In genomic region chr6:156752666-156753301, GRCh38 we compare ENCODE assay signal across 8 cellular contexts. TPM values are rescaled to one million over a fixed set of nuclear protein-coding genes. Genes with fewer than 3 reads are reported as not detected.
DNase-seq lines count a peak whose midpoint lies in the region; ATAC-seq and TF ChIP-seq lines count a peak whose summit lies in the region.

No MANE protein-coding gene starts in this region.

- H3K4me1 Mint-ChIP-seq in nephron progenitor cell, result peaks cover 14% of the 10 kb centered on the region
- H3K4me1 Mint-ChIP-seq in activated naive CD4-positive, alpha-beta T cell treated with anti-CD3 and anti-CD28 coated beads for 36 hours (ENCODE audit: low read depth), result no peaks in the 10 kb centered on the region

- intact Hi-C loops in activated naive CD4-positive, alpha-beta T cell treated with anti-CD3 and anti-CD28 coated beads for 36 hours (cut with micrococcal nuclease), result no loop called here

- peak overlapping the region; percentile 67 for H3K27ac ChIP-seq in VCaP
- no peak overlapping the region for H3K27ac ChIP-seq in coronary artery

- H3K4me3 ChIP-seq in coronary artery, result no peak overlapping the region

- no peak overlapping the region for H3K27ac Mint-ChIP-seq in nephron progenitor cell
- no peak overlapping the region for H3K27ac Mint-ChIP-seq in activated naive CD4-positive, alpha-beta T cell treated with anti-CD3 and anti-CD28 coated beads for 36 hours

- H3K4me3 Mint-ChIP-seq in nephron progenitor cell, result no peak overlapping the region
- no peak overlapping the region for H3K4me3 Mint-ChIP-seq in activated naive CD4-positive, alpha-beta T cell treated with anti-CD3 and anti-CD28 coated beads for 36 hours

- DNase-seq in nephron progenitor cell, result peak; percentile 15
- DNase-seq in KBM-7, result no peak
- DNase-seq in midbrain (lab: John Stamatoyannopoulos, UW), result no peak
- no peak for DNase-seq in activated naive CD4-positive, alpha-beta T cell treated with anti-CD3 and anti-CD28 coated beads for 36 hours
- DNase-seq in coronary artery (ENCODE audit: low spot score), result no peak

- ATAC-seq in GM18519 (IDR thresholded peaks at IDR 0.05; ENCODE audit: low FRiP score, unreplicated experiment), result peak; percentile 57
- ATAC-seq in HG02884 (IDR thresholded peaks at IDR 0.05; ENCODE audit: unreplicated experiment), result peak; percentile 69

- no peaks in the 10 kb centered on the region for H3K36me3 Mint-ChIP-seq in nephron progenitor cell (ENCODE audit: low read depth)
- H3K36me3 Mint-ChIP-seq in activated naive CD4-positive, alpha-beta T cell treated with anti-CD3 and anti-CD28 coated beads for 36 hours (ENCODE audit: low read depth), result no peaks in the 10 kb centered on the region

- 0 out of 2 replicates have a peak, but pooled peaks have one; percentile 16 for TF ChIP-seq CTCF in VCaP (conservative IDR thresholded peaks at IDR 0.05)
- TF ChIP-seq CTCF in nephron progenitor cell (IDR thresholded peaks at IDR 0.05), result peak; percentile 11
- no peak for TF ChIP-seq CTCF in coronary artery (IDR thresholded peaks at IDR 0.05)

- peaks cover 4% of the 10 kb centered on the region for H3K27me3 Mint-ChIP-seq in nephron progenitor cell (ENCODE audit: low read depth, poor library complexity)
- no peaks in the 10 kb centered on the region for H3K27me3 Mint-ChIP-seq in activated naive CD4-positive, alpha-beta T cell treated with anti-CD3 and anti-CD28 coated beads for 36 hours (ENCODE audit: low read depth)

- H3K9me3 Mint-ChIP-seq in nephron progenitor cell, result no peaks in the 10 kb centered on the region
- H3K9me3 Mint-ChIP-seq in activated naive CD4-positive, alpha-beta T cell treated with anti-CD3 and anti-CD28 coated beads for 36 hours, result no peaks in the 10 kb centered on the region

- CTCF ChIA-PET in activated naive CD4-positive, alpha-beta T cell treated with anti-CD3 and anti-CD28 coated beads for 36 hours (lab: Charles Lee), result interaction anchor here (0.9 kb wide), 1 partner anchor 17 kb away, joined by 4 read pairs; no protein-coding TSS in a partner anchor

- in situ Hi-C loops in KBM-7 (cut with MboI; ENCODE audit: low pct_unique_long_range_greater_than_20kb, low sequenced_read_pairs), result no loop called here

RNA-seq across cellular contexts. Expression of gene ARID1B, which starts 24.4 kb away (rescaled TPM):
- total RNA-seq in activated naive CD4-positive, alpha-beta T cell treated with anti-CD3 and anti-CD28 coated beads for 36 hours, result 10 to 100 TPM; 42.5 to 43.2 TPM
